Comparison of ENCODE assay signal across 26 cellular contexts in genomic region chr6:51930602-51931001, GRCh38.
"Had no signal": no experiment of that assay in that cellular context is flagged by ENCODE, and none has a peak within 500 bp of the region (broad histone marks: within the 10 kb centered on the region; RNA-seq: fewer than 3 reads in every experiment).

No MANE protein-coding gene starts in this region.

- ATAC-seq: activated CD4-positive, alpha-beta T cell treated with anti-CD3 and anti-CD28 coated beads for 36 hours; activated CD8-positive, alpha-beta T cell treated with anti-CD3 and anti-CD28 coated beads, Interleukin-2, amount 10 ng/mL, durations not matched to agents 7 days and 5 days; activated T-cell treated with anti-CD3 and anti-CD28 coated beads, Interleukin-2, amount 50 U/mL, for 72 hours; body of pancreas; effector memory CD8-positive, alpha-beta T cell; foreskin keratinocyte; gastrocnemius medialis had no signal

- H3K9me3 Mint-ChIP-seq: activated CD4-positive, alpha-beta memory T cell treated with anti-CD3 and anti-CD28 coated beads for 36 hours; activated CD4-positive, alpha-beta T cell treated with anti-CD3 and anti-CD28 coated beads, Interleukin-2, amount 10 ng/mL, durations not matched to agents 24 days and 14 days; activated T-cell treated with anti-CD3 and anti-CD28 coated beads, Interleukin-2, amount 50 U/mL, for 24 hours; activated T-cell treated with anti-CD3 and anti-CD28 coated beads, Interleukin-2, amount 50 U/mL, for 72 hours had no signal

- H3K27me3 Mint-ChIP-seq: activated CD4-positive, alpha-beta T cell treated with anti-CD3 and anti-CD28 coated beads for 36 hours; activated T-cell treated with anti-CD3 and anti-CD28 coated beads, Interleukin-2, amount 50 U/mL, for 24 hours; effector memory CD8-positive, alpha-beta T cell had no signal

- H3K36me3 Mint-ChIP-seq: activated CD4-positive, alpha-beta memory T cell treated with anti-CD3 and anti-CD28 coated beads for 36 hours; activated naive CD8-positive, alpha-beta T cell had no signal

- H3K4me1 Mint-ChIP-seq: activated CD4-positive, alpha-beta T cell treated with anti-CD3 and anti-CD28 coated beads for 36 hours; activated CD4-positive, alpha-beta T cell treated with anti-CD3 and anti-CD28 coated beads, Interleukin-2, amount 10 ng/mL, durations not matched to agents 24 days and 14 days had no signal

- H3K27ac ChIP-seq: body of pancreas, esophagus muscularis mucosa, foreskin keratinocyte, gastrocnemius medialis had no signal

- H3K36me3 ChIP-seq: esophagus muscularis mucosa, gastrocnemius medialis had no signal

- H3K27me3 ChIP-seq: body of pancreas, esophagus muscularis mucosa, foreskin keratinocyte, gastrocnemius medialis had no signal

- H3K4me1 ChIP-seq: body of pancreas, esophagus muscularis mucosa, foreskin keratinocyte, gastrocnemius medialis had no signal

- H3K4me3 Mint-ChIP-seq: activated CD4-positive, alpha-beta memory T cell treated with anti-CD3 and anti-CD28 coated beads for 36 hours; activated CD4-positive, alpha-beta T cell treated with anti-CD3 and anti-CD28 coated beads for 36 hours; activated CD4-positive, alpha-beta T cell treated with anti-CD3 and anti-CD28 coated beads, Interleukin-2, amount 10 ng/mL, durations not matched to agents 24 days and 14 days; activated CD8-positive, alpha-beta T cell treated with anti-CD3 and anti-CD28 coated beads, Interleukin-2, amount 10 ng/mL, durations not matched to agents 7 days and 5 days; activated naive CD8-positive, alpha-beta T cell; activated T-cell treated with anti-CD3 and anti-CD28 coated beads, Interleukin-2, amount 50 U/mL, for 24 hours; activated T-cell treated with anti-CD3 and anti-CD28 coated beads, Interleukin-2, amount 50 U/mL, for 72 hours; effector memory CD8-positive, alpha-beta T cell had no signal

- H3K9me3 ChIP-seq: body of pancreas, esophagus muscularis mucosa, gastrocnemius medialis had no signal

- H3K4me3 ChIP-seq: body of pancreas, esophagus muscularis mucosa, gastrocnemius medialis had no signal

- DNase-seq: activated CD4-positive, alpha-beta memory T cell treated with anti-CD3 and anti-CD28 coated beads for 36 hours; activated CD4-positive, alpha-beta T cell treated with anti-CD3 and anti-CD28 coated beads for 36 hours; activated CD4-positive, alpha-beta T cell treated with anti-CD3 and anti-CD28 coated beads, Interleukin-2, amount 10 ng/mL, durations not matched to agents 24 days and 14 days; activated CD4-positive, CD25-positive, alpha-beta regulatory T cell; activated CD4-positive, CD25-positive, alpha-beta regulatory T cell treated with anti-CD3 and anti-CD28 coated beads, Interleukin-2, amount 50 U/mL, for 72 hours; activated CD8-positive, alpha-beta memory T cell treated with anti-CD3 and anti-CD28 coated beads, Interleukin-2, amount 50 U/mL, for 48 hours; activated CD8-positive, alpha-beta T cell treated with anti-CD3 and anti-CD28 coated beads, Interleukin-2, amount 10 ng/mL, durations not matched to agents 7 days and 5 days; activated gamma-delta T cell treated with Interleukin-2 at 50 U/mL for 16 hours; activated naive CD4-positive, alpha-beta T cell treated with anti-CD3 and anti-CD28 coated beads, Interleukin-2, amount 50 U/mL, for 16 hours; activated naive CD4-positive, alpha-beta T cell treated with Interleukin-2 at 50 U/mL for 16 hours; activated T-cell treated with anti-CD3 and anti-CD28 coated beads for 4 hours; activated T-cell treated with anti-CD3 and anti-CD28 coated beads, Interleukin-2, amount 50 U/mL, for 24 hours; activated T-cell treated with anti-CD3 and anti-CD28 coated beads, Interleukin-2, amount 50 U/mL, for 72 hours; amniotic stem cell; body of pancreas; cortex of kidney; dermis blood vessel endothelial cell; effector CD4-positive, alpha-beta T cell; effector memory CD8-positive, alpha-beta T cell; erythroblast; foreskin keratinocyte; gastrocnemius medialis; glutamatergic neuron; T-helper 2 cell had no signal

- H3K27ac Mint-ChIP-seq: activated CD4-positive, alpha-beta memory T cell treated with anti-CD3 and anti-CD28 coated beads for 36 hours; activated CD4-positive, alpha-beta T cell treated with anti-CD3 and anti-CD28 coated beads for 36 hours; activated CD4-positive, alpha-beta T cell treated with anti-CD3 and anti-CD28 coated beads, Interleukin-2, amount 10 ng/mL, durations not matched to agents 24 days and 14 days; activated CD8-positive, alpha-beta T cell treated with anti-CD3 and anti-CD28 coated beads, Interleukin-2, amount 10 ng/mL, durations not matched to agents 7 days and 5 days; activated naive CD8-positive, alpha-beta T cell; activated T-cell treated with anti-CD3 and anti-CD28 coated beads, Interleukin-2, amount 50 U/mL, for 24 hours; activated T-cell treated with anti-CD3 and anti-CD28 coated beads, Interleukin-2, amount 50 U/mL, for 72 hours; effector memory CD8-positive, alpha-beta T cell had no signal
